ENCODE assay signal across 21 cellular contexts in genomic region chr2:16059393-16060016, GRCh38.
DNase-seq lines count a peak whose midpoint lies in the region; TF ChIP-seq lines count a peak whose summit lies in the region.
"Had no signal": no experiment of that assay in that cellular context is flagged by ENCODE, and none has a peak within 500 bp of the region (broad histone marks: within the 10 kb centered on the region; RNA-seq: fewer than 3 reads in every experiment).

No MANE protein-coding gene starts in this region.

- no peak overlapping the region for H3K4ac ChIP-seq in trophoblast cell (ENCODE audit: low read depth, low read length)

- no peak overlapping the region for H4K8ac ChIP-seq in trophoblast cell (ENCODE audit: low read depth, low read length)

- peak overlapping the region; percentile 55 for H3K23ac ChIP-seq in trophoblast cell (ENCODE audit: low read length)

- no peak overlapping the region for H3K14ac ChIP-seq in trophoblast cell (ENCODE audit: low read length)

- H3K36me3 ChIP-seq in BE2C (no peaks in the 10 kb centered on the region), KMS-11 (ENCODE audit: insufficient read depth) (no peaks in the 10 kb centered on the region), trophoblast cell (ENCODE audit: control insufficient read depth in 1 of 2, insufficient read depth in 2 of 2, low read length in 2 of 2) (peaks cover 0 to 2% of the 10 kb centered on the region in 2 experiments)
- H3K36me3 ChIP-seq: BLaER1 had no signal

- H3K79me2 ChIP-seq in KMS-11 (ENCODE audit: insufficient read depth, low read depth) (no peaks in the 10 kb centered on the region), trophoblast cell (ENCODE audit: control insufficient read depth, insufficient read depth, low read length, poor library complexity) (no peaks in the 10 kb centered on the region)

- no peak for TF ChIP-seq CTCF in BE2C (IDR thresholded peaks at IDR 0.05; ENCODE audit: low read depth, low read length)
- no peak for TF ChIP-seq CTCF in KMS-11 (conservative IDR thresholded peaks at IDR 0.05; ENCODE audit: low read depth, low read length)

- no peaks in the 10 kb centered on the region for H4K20me1 ChIP-seq in KMS-11 (ENCODE audit: insufficient read depth)
- H4K20me1 ChIP-seq: BLaER1 had no signal

- H3K27me3 ChIP-seq in BE2C (no peaks in the 10 kb centered on the region), KMS-11 (ENCODE audit: insufficient read depth, low read depth) (no peaks in the 10 kb centered on the region), trophoblast cell (ENCODE audit: insufficient read depth, low read length) (no peaks in the 10 kb centered on the region)
- H3K27me3 ChIP-seq: BLaER1 had no signal

- no peak overlapping the region for H2BK12ac ChIP-seq in trophoblast cell (ENCODE audit: low read length)

- no peaks in the 10 kb centered on the region for H3K79me1 ChIP-seq in trophoblast cell (ENCODE audit: low read length)

- no peak overlapping the region for H2BK120ac ChIP-seq in trophoblast cell (ENCODE audit: insufficient read depth, low read length, poor library complexity)

- no peak overlapping the region for H2AK5ac ChIP-seq in trophoblast cell (ENCODE audit: low read length)

- no peak overlapping the region for H2BK5ac ChIP-seq in trophoblast cell (ENCODE audit: low read depth, low read length, poor library complexity)

- H3K9me3 ChIP-seq in BE2C: peaks cover 63% of the 10 kb centered on the region
- peaks cover 6% of the 10 kb centered on the region for H3K9me3 ChIP-seq in trophoblast cell (ENCODE audit: insufficient read depth, low read depth, low read length)

- no peak overlapping the region for H4K12ac ChIP-seq in trophoblast cell (ENCODE audit: low read depth, low read length)

- H3K27ac ChIP-seq in KMS-11 (peak overlapping the region; percentile 97), trophoblast cell (ENCODE audit: low read depth, low read length) (no peak overlapping the region), substantia nigra (ENCODE audit: low read depth, low read length, poor library complexity, severe bottlenecking) (no peak overlapping the region)
- H3K27ac ChIP-seq: BLaER1 had no signal

- peaks cover 8% of the 10 kb centered on the region for H3K4me1 ChIP-seq in BE2C
- H3K4me1 ChIP-seq in KMS-11 (ENCODE audit: low read depth, poor library complexity, severe bottlenecking): peaks cover 67% of the 10 kb centered on the region
- H3K4me1 ChIP-seq in trophoblast cell (ENCODE audit: control insufficient read depth in 1 of 2, insufficient read depth in 2 of 2, low read length in 2 of 2): no peaks in the 10 kb centered on the region

- H4K91ac ChIP-seq in trophoblast cell (ENCODE audit: low read depth, low read length): no peak overlapping the region

- H3K18ac ChIP-seq in trophoblast cell (ENCODE audit: low read length): no peak overlapping the region

- peak; percentile 91 for DNase-seq in BE2C
- no peak for DNase-seq in trophoblast cell
- DNase-seq in AML-193 (lab: John Stamatoyannopoulos, UW): no peak
- DNase-seq in substantia nigra (lab: John Stamatoyannopoulos, UW): no peak
- DNase-seq: 8988T; ACHN; C1 segment of cervical spinal cord; CD4-positive, alpha-beta memory T cell; CD4-positive, CD25-positive, alpha-beta regulatory T cell; CD8-positive, alpha-beta memory T cell; COR-L47; DMS 273 treated with DMSO at 0.1 percent for 48 hours; DMS153; DMS53; DMS79; DND-41; EL; GDM1 had no signal

- WGBS in trophoblast cell (ENCODE audit: extremely low coverage, insufficient coverage, insufficient read length): no CpG with 5 or more reads among the region's 4 CpGs

- H3K9ac ChIP-seq in KMS-11 (peak overlapping the region; percentile 68; the same call in 1 of the 2 replicates), trophoblast cell (ENCODE audit: low read length) (no peak overlapping the region)
- H3K9ac ChIP-seq: BLaER1 had no signal

- H3K4me2 ChIP-seq in KMS-11: peak overlapping the region; percentile 77
- H3K4me2 ChIP-seq in trophoblast cell (ENCODE audit: low read length): no peak overlapping the region
- H3K4me2 ChIP-seq: BLaER1 had no signal

- H3K4me3 ChIP-seq in BE2C (ENCODE audit: low read depth, low read length) (no peak overlapping the region), KMS-11 (IDR thresholded peaks at IDR 0.05; ENCODE audit: insufficient read depth, low read depth, low read length) (no peak overlapping the region), trophoblast cell (ENCODE audit: low read depth, low read length) (no peak overlapping the region)
- H3K4me3 ChIP-seq: BLaER1, GM12878 had no signal

- H2AFZ ChIP-seq in KMS-11 (ENCODE audit: low read depth) (no peak overlapping the region), trophoblast cell (ENCODE audit: insufficient read depth, low read length, poor library complexity) (no peak overlapping the region)
